21 cellular contexts compared by ENCODE assay signal in genomic region chr5:144453753-144454152, GRCh38.
"Had no signal": no experiment of that assay in that cellular context is flagged by ENCODE, and none has a peak within 500 bp of the region (broad histone marks: within the 10 kb centered on the region; RNA-seq: fewer than 3 reads in every experiment).

No MANE protein-coding gene starts in this region.

- H3K36me3 ChIP-seq: breast epithelium, neural progenitor cell, prostate gland, right atrium auricular region, vagina had no signal

- H3K4me2 ChIP-seq: neural progenitor cell had no signal

- H3K27ac ChIP-seq: breast epithelium, neural progenitor cell, prostate gland, right atrium auricular region, vagina had no signal

- H3K27me3 ChIP-seq: breast epithelium, neural progenitor cell, right atrium auricular region, vagina had no signal

- DNase-seq: activated CD4-positive, alpha-beta T cell treated with anti-CD3 and anti-CD28 coated beads, Interleukin-2, amount 50 U/mL, for 1 hour; activated CD4-positive, CD25-positive, alpha-beta regulatory T cell treated with anti-CD3 and anti-CD28 coated beads, Interleukin-2, amount 50 U/mL, for 72 hours; activated CD8-positive, alpha-beta memory T cell treated with anti-CD3 and anti-CD28 coated beads, Interleukin-2, amount 50 U/mL, for 4 hours; activated effector memory CD4-positive, alpha-beta T cell treated with Interleukin-2 at 50 U/mL for 16 hours; activated naive CD4-positive, alpha-beta T cell treated with anti-CD3 and anti-CD28 coated beads, Interleukin-2, amount 10 ng/mL, durations not matched to agents 7 days and 5 days; activated naive CD8-positive, alpha-beta T cell treated with anti-CD3 and anti-CD28 coated beads, Interleukin-2, amount 50 U/mL, for 24 hours; activated T-cell treated with anti-CD3 and anti-CD28 coated beads, Interleukin-2, amount 50 U/mL, for 48 hours; aorta; cerebellar nuclear complex; effector CD4-positive, alpha-beta T cell; mesenchymal stem cell; naive thymus-derived CD4-positive, alpha-beta T cell; stimulated activated CD4-positive, alpha-beta T cell treated with anti-CD3 and anti-CD28 coated beads, Interleukin-15, amount 100 ng/mL, for 24 hours; stimulated activated CD4-positive, alpha-beta T cell treated with anti-CD3 and anti-CD28 coated beads, Interleukin-2, amount 100 ng/mL, for 48 hours; stimulated activated naive CD8-positive, alpha-beta T cell treated with anti-CD3 and anti-CD28 coated beads, Interleukin-15, amount 100 ng/mL, for 72 hours; trophoblast cell had no signal

- H3K4me3 ChIP-seq: breast epithelium, neural progenitor cell, prostate gland, right atrium auricular region, vagina had no signal

- H3K4me1 ChIP-seq: breast epithelium, prostate gland, right atrium auricular region, vagina had no signal

- H3K9ac ChIP-seq: neural progenitor cell had no signal

- H3K9me3 ChIP-seq: breast epithelium, prostate gland, right atrium auricular region, vagina had no signal
